Comparison of ENCODE assay signal across 1 cellular context in genomic region chr1:230105754-230106625, GRCh38.
TF ChIP-seq lines count a peak whose summit lies in the region.

No MANE protein-coding gene starts in this region.

TF ChIP-seq in HepG2, 621 proteins besides CTCF, POLR2A, EP300 and RAD21 (continued from another document and continues in another):
- TF ChIP-seq TFDP1 (CRISPR knock-in tag; IDR thresholded peaks at IDR 0.05; ENCODE audit: borderline replicate concordance) (no peak), ZNF660 (CRISPR knock-in tag; IDR thresholded peaks at IDR 0.05; ENCODE audit: borderline replicate concordance, low read depth) (no peak), HNF1B (CRISPR knock-in tag; IDR thresholded peaks at IDR 0.05) (peak; percentile 95), ZNF142 (CRISPR knock-in tag; IDR thresholded peaks at IDR 0.05) (0 out of 2 replicates have a peak, but pooled peaks have one; percentile 34), CHCHD3 (CRISPR knock-in tag; IDR thresholded peaks at IDR 0.05) (no peak), SP1 (IDR thresholded peaks at IDR 0.05) (no peak), SP1 (CRISPR knock-in tag; IDR thresholded peaks at IDR 0.05) (no peak), ZNF292 (CRISPR knock-in tag; IDR thresholded peaks at IDR 0.05; ENCODE audit: borderline replicate concordance, low read depth) (no peak), ZNF589 (CRISPR knock-in tag; conservative IDR thresholded peaks at IDR 0.05) (no peak; the same call in 1 of the 2 replicates), ARNTL (CRISPR knock-in tag; IDR thresholded peaks at IDR 0.05) (peak; percentile 83), MTERF4 (CRISPR knock-in tag; IDR thresholded peaks at IDR 0.05) (no peak; the same call in 1 of the 2 replicates), RXRA (CRISPR knock-in tag; IDR thresholded peaks at IDR 0.05) (peak; percentile 51; the same call in 1 of the 2 replicates), ZNF10 (CRISPR knock-in tag; IDR thresholded peaks at IDR 0.05; ENCODE audit: borderline replicate concordance, low read depth) (no peak), TCF12 (IDR thresholded peaks at IDR 0.05) (no peak), TCF12 (CRISPR knock-in tag; IDR thresholded peaks at IDR 0.05) (no peak), MLLT10 (CRISPR knock-in tag; IDR thresholded peaks at IDR 0.05) (no peak), BCLAF1 (IDR thresholded peaks at IDR 0.05) (no peak), NFE2L2 (IDR thresholded peaks at IDR 0.05; ENCODE audit: low read length) (no peak), ZBTB1 (CRISPR knock-in tag; IDR thresholded peaks at IDR 0.05; ENCODE audit: borderline replicate concordance) (no peak), PHF5A (CRISPR knock-in tag; IDR thresholded peaks at IDR 0.05; ENCODE audit: low read depth, unreplicated experiment) (no peak), MYC (CRISPR knock-in tag; IDR thresholded peaks at IDR 0.05; ENCODE audit: borderline replicate concordance) (0 out of 2 replicates have a peak, but pooled peaks have one; percentile 37), ZNF280D (CRISPR knock-in tag; IDR thresholded peaks at IDR 0.05) (no peak), SMYD3 (CRISPR knock-in tag; IDR thresholded peaks at IDR 0.05) (no peak), PPARG (CRISPR knock-in tag; conservative IDR thresholded peaks at IDR 0.05) (peak; percentile 96), ZNF580 (CRISPR knock-in tag; IDR thresholded peaks at IDR 0.05; ENCODE audit: borderline replicate concordance, low read depth) (no peak), RXRB (CRISPR knock-in tag; IDR thresholded peaks at IDR 0.05; ENCODE audit: borderline replicate concordance) (peak; percentile 94), ZBED4 (CRISPR knock-in tag; IDR thresholded peaks at IDR 0.05; ENCODE audit: borderline replicate concordance) (no peak), MED1 (CRISPR knock-in tag; IDR thresholded peaks at IDR 0.05) (peak; percentile 80), MBD4 (IDR thresholded peaks at IDR 0.05; ENCODE audit: borderline replicate concordance, low read length) (peak; percentile 69; the same call in 1 of the 2 replicates), USF2 (IDR thresholded peaks at IDR 0.05; ENCODE audit: low read depth, low read length) (no peak), USF2 (CRISPR knock-in tag; IDR thresholded peaks at IDR 0.05; ENCODE audit: borderline replicate concordance) (no peak), FOSL1 (CRISPR knock-in tag; IDR thresholded peaks at IDR 0.05; ENCODE audit: borderline replicate concordance) (peak; percentile 72; the same call in 1 of the 2 replicates), REPIN1 (CRISPR knock-in tag; IDR thresholded peaks at IDR 0.05; ENCODE audit: borderline replicate concordance, low read depth) (no peak; the same call in 1 of the 2 replicates), TCF7L2 (IDR thresholded peaks at IDR 0.05; ENCODE audit: low read depth, low read length) (no peak)
